33 cellular contexts compared by ENCODE assay signal in genomic region chr5:132076202-132076830, GRCh38. TPM values are rescaled to one million over a fixed set of nuclear protein-coding genes. Genes with fewer than 3 reads are reported as not detected.
DNase-seq lines count a peak whose midpoint lies in the region; ATAC-seq, FAIRE-seq and TF ChIP-seq lines count a peak whose summit lies in the region.
"Had no signal": no experiment of that assay in that cellular context is flagged by ENCODE, and none has a peak within 500 bp of the region (broad histone marks: within the 10 kb centered on the region; RNA-seq: fewer than 3 reads in every experiment).

No MANE protein-coding gene starts in this region.

- DNase-seq in activated CD8-positive, alpha-beta memory T cell treated with anti-CD3 and anti-CD28 coated beads, Interleukin-2, amount 10 ng/mL, durations not matched to agents 7 days and 5 days, result no peak
- no peak for DNase-seq in activated CD8-positive, alpha-beta memory T cell treated with anti-CD3 and anti-CD28 coated beads for 24 hours
- no peak for DNase-seq in activated CD4-positive, alpha-beta memory T cell treated with anti-CD3 and anti-CD28 coated beads, Interleukin-2, amount 10 ng/mL, durations not matched to agents 7 days and 5 days
- DNase-seq in K562 (ENCODE audit: extremely low read depth in 1 of 4, low spot score in 3 of 4), result no peak
- peak; percentile 63 for DNase-seq in stimulated activated CD8-positive, alpha-beta memory T cell treated with anti-CD3 and anti-CD28 coated beads, Interleukin-4, amount 100 ng/mL, for 48 hours
- no peak for DNase-seq in NK-92 (lab: John Stamatoyannopoulos, UW; ENCODE audit: unreplicated experiment)
- no peak for DNase-seq in iPS-NIHi11 (ENCODE audit: low spot score)
- DNase-seq: activated CD8-positive, alpha-beta memory T cell treated with anti-CD3 and anti-CD28 coated beads, Interleukin-2, amount 50 U/mL, for 48 hours; AML-193; caudate nucleus; CD4-positive, CD25-positive, alpha-beta regulatory T cell; esophagus squamous epithelium; foreskin melanocyte; heart left ventricle; Kasumi-1; mucosa of descending colon; NCI-H1436; NCI-H2081 treated with DMSO at 0.1 percent for 48 hours; NCI-H2227 treated with DMSO at 0.1 percent for 48 hours; NCI-H748 treated with DMSO at 0.1 percent for 48 hours; ovary; SHP77; stomach; T-helper 9 cell had no signal

- peak; percentile 32 for ATAC-seq in activated CD8-positive, alpha-beta memory T cell treated with anti-CD3 and anti-CD28 coated beads, Interleukin-2, amount 10 ng/mL, durations not matched to agents 7 days and 5 days
- ATAC-seq in K562 (no peak), GM21825 (IDR thresholded peaks at IDR 0.05; ENCODE audit: unreplicated experiment) (no peak)
- ATAC-seq: A549, heart left ventricle, mucosa of descending colon had no signal

- CTCF ChIA-PET in activated CD8-positive, alpha-beta memory T cell treated with anti-CD3 and anti-CD28 coated beads, Interleukin-2, amount 10 ng/mL, durations not matched to agents 7 days and 5 days (lab: Charles Lee), result interaction anchor here (0.7 to 2.5 kb wide), 4 partner anchors 11 to 13 kb away, joined by 3 to 9 read pairs (median 4); no protein-coding TSS in a partner anchor
- CTCF ChIA-PET in activated CD4-positive, alpha-beta memory T cell treated with anti-CD3 and anti-CD28 coated beads, Interleukin-2, amount 10 ng/mL, durations not matched to agents 7 days and 5 days (lab: Charles Lee), result interaction anchor here (0.7 to 1.3 kb wide), 3 partner anchors 11 to 34 kb away, joined by 3 to 5 read pairs (median 3); no protein-coding TSS in a partner anchor
- CTCF ChIA-PET in K562 (lab: Yijun Ruan, JAX; ENCODE audit: low intra/inter-chr PET ratio), result no interaction called here

- no peak overlapping the region for H2AFZ ChIP-seq in K562 (ENCODE audit: low read depth, low read length)

- 75% methylated on average over 7 of the region's 11 CpGs for WGBS in K562 (ENCODE audit: insufficient coverage, low coverage, missing lambda C conversion rate)

- H3K9ac ChIP-seq in K562 (ENCODE audit: insufficient read depth in 1 of 2, low read depth in 2 of 2, low read length in 2 of 2), result peak overlapping the region in 1 of 2 experiments; percentile 46; a peak in 1 of 4 replicates

- no peaks in the 10 kb centered on the region for H3K27me3 ChIP-seq in K562 (ENCODE audit: control insufficient read depth in 2 of 2, insufficient read depth in 2 of 2, low read length in 2 of 2)
- H3K27me3 ChIP-seq: esophagus squamous epithelium, heart left ventricle, ovary, Peyer's patch, stomach had no signal

- H3K36me3 ChIP-seq in K562 (ENCODE audit: control insufficient read depth, insufficient read depth, low read length), result no peaks in the 10 kb centered on the region
- H3K36me3 ChIP-seq: esophagus squamous epithelium, HAP-1, heart left ventricle, ovary, Peyer's patch, stomach had no signal

- in situ Hi-C loops in K562 (cut with MboI), result no loop called here

- H3K4me3 ChIP-seq in K562, result no peak overlapping the region
- H3K4me3 ChIP-seq: A549, esophagus squamous epithelium, HAP-1, heart left ventricle, mucosa of descending colon, ovary, Peyer's patch, stomach had no signal

- H3K4me3 Mint-ChIP-seq in activated CD8-positive, alpha-beta memory T cell treated with anti-CD3 and anti-CD28 coated beads, Interleukin-2, amount 10 ng/mL, durations not matched to agents 7 days and 5 days, result no peak overlapping the region
- H3K4me3 Mint-ChIP-seq in activated CD4-positive, alpha-beta memory T cell treated with anti-CD3 and anti-CD28 coated beads, Interleukin-2, amount 10 ng/mL, durations not matched to agents 7 days and 5 days, result no peak overlapping the region
- H3K4me3 Mint-ChIP-seq: CD4-positive, CD25-positive, alpha-beta regulatory T cell; dendritic cell treated with granulocyte-macrophage colony-stimulating factor and Interleukin-4, amounts not matched to agents 40 ng/mL and 50 ng/mL, for 4 days; nephron had no signal

- H3K27ac Mint-ChIP-seq in activated CD8-positive, alpha-beta memory T cell treated with anti-CD3 and anti-CD28 coated beads, Interleukin-2, amount 10 ng/mL, durations not matched to agents 7 days and 5 days, result peak overlapping the region; percentile 76
- H3K27ac Mint-ChIP-seq in activated CD4-positive, alpha-beta memory T cell treated with anti-CD3 and anti-CD28 coated beads, Interleukin-2, amount 10 ng/mL, durations not matched to agents 7 days and 5 days, result peak overlapping the region; percentile 65
- H3K27ac Mint-ChIP-seq: dendritic cell treated with granulocyte-macrophage colony-stimulating factor and Interleukin-4, amounts not matched to agents 40 ng/mL and 50 ng/mL, for 4 days; nephron had no signal

- H3K4me1 Mint-ChIP-seq in activated CD8-positive, alpha-beta memory T cell treated with anti-CD3 and anti-CD28 coated beads, Interleukin-2, amount 10 ng/mL, durations not matched to agents 7 days and 5 days, result peaks cover 76% of the 10 kb centered on the region
- H3K4me1 Mint-ChIP-seq in activated CD4-positive, alpha-beta memory T cell treated with anti-CD3 and anti-CD28 coated beads, Interleukin-2, amount 10 ng/mL, durations not matched to agents 7 days and 5 days, result peaks cover 66% of the 10 kb centered on the region
- H3K4me1 Mint-ChIP-seq: nephron had no signal

- no peaks in the 10 kb centered on the region for H3K36me3 Mint-ChIP-seq in activated CD8-positive, alpha-beta memory T cell treated with anti-CD3 and anti-CD28 coated beads, Interleukin-2, amount 10 ng/mL, durations not matched to agents 7 days and 5 days
- H3K36me3 Mint-ChIP-seq in activated CD4-positive, alpha-beta memory T cell treated with anti-CD3 and anti-CD28 coated beads, Interleukin-2, amount 10 ng/mL, durations not matched to agents 7 days and 5 days (ENCODE audit: low read depth), result peaks cover 5% of the 10 kb centered on the region
- H3K36me3 Mint-ChIP-seq: CD4-positive, CD25-positive, alpha-beta regulatory T cell had no signal

- FAIRE-seq in K562 (lab: Jason Lieb, UNC), result no peak
- FAIRE-seq: A549 had no signal

- H3K27ac ChIP-seq in K562 (ENCODE audit: extremely low read depth, low read depth, low read length), result no peak overlapping the region
- H3K27ac ChIP-seq: A549, esophagus squamous epithelium, heart left ventricle, ovary, stomach had no signal

- no TSS peak for BruUV-seq in K562 (replicated peaks; lab: Mats Ljungman, UMichigan)

- no peak for TF ChIP-seq CTCF in K562 (IDR thresholded peaks at IDR 0.05 in 2 of 3, conservative IDR thresholded peaks at IDR 0.05 in 1 of 3; ENCODE audit: insufficient read depth in 2 of 3, low read depth in 1 of 3, low read length in 3 of 3)

- no peak overlapping the region for H3K4me2 ChIP-seq in K562 (ENCODE audit: insufficient read depth, low read length)
- H3K4me2 ChIP-seq: A549 had no signal

- no peaks in the 10 kb centered on the region for H3K9me1 ChIP-seq in K562 (ENCODE audit: control insufficient read depth, insufficient read depth, low read length)

- no peaks in the 10 kb centered on the region for H3K9me3 Mint-ChIP-seq in activated CD8-positive, alpha-beta memory T cell treated with anti-CD3 and anti-CD28 coated beads, Interleukin-2, amount 10 ng/mL, durations not matched to agents 7 days and 5 days (ENCODE audit: low read depth)
- no peaks in the 10 kb centered on the region for H3K9me3 Mint-ChIP-seq in activated CD4-positive, alpha-beta memory T cell treated with anti-CD3 and anti-CD28 coated beads, Interleukin-2, amount 10 ng/mL, durations not matched to agents 7 days and 5 days
- H3K9me3 Mint-ChIP-seq: CD4-positive, CD25-positive, alpha-beta regulatory T cell; dendritic cell treated with granulocyte-macrophage colony-stimulating factor and Interleukin-4, amounts not matched to agents 40 ng/mL and 50 ng/mL, for 4 days; nephron had no signal

- POLR2A ChIA-PET in activated CD4-positive, alpha-beta memory T cell treated with anti-CD3 and anti-CD28 coated beads, Interleukin-2, amount 10 ng/mL, durations not matched to agents 7 days and 5 days (lab: Charles Lee), result interaction anchor here (0.9 to 3.3 kb wide), 3 partner anchors 26 to 103 kb away, joined by 3 to 19 read pairs (median 4); no protein-coding TSS in a partner anchor
- POLR2A ChIA-PET in K562 (lab: Yijun Ruan, JAX), result interaction anchor here (1.1 kb wide), 1 partner anchor 8 kb away, joined by 4 read pairs; no protein-coding TSS in a partner anchor

- peaks cover 14 to 39% of the 10 kb centered on the region in 2 experiments; a peak in 4 of 5 replicates for H3K4me1 ChIP-seq in K562 (replicated peaks in 1 of 2; ENCODE audit: control insufficient read depth in 2 of 2, insufficient read depth in 2 of 2, low read length in 2 of 2)
- H3K4me1 ChIP-seq: HAP-1, Peyer's patch had no signal

- no peak for TF ChIP-seq RAD21 in K562 (CRISPR knock-in tag; conservative IDR thresholded peaks at IDR 0.05 in 1 of 2, IDR thresholded peaks at IDR 0.05 in 1 of 2)

- no peak for TF ChIP-seq EP300 in K562 (IDR thresholded peaks at IDR 0.05; ENCODE audit: low read length)

- no peak for TF ChIP-seq POLR2A in K562 (conservative IDR thresholded peaks at IDR 0.05)

- H3K79me2 ChIP-seq in K562 (ENCODE audit: control insufficient read depth, insufficient read depth, low read length), result no peaks in the 10 kb centered on the region

- intact Hi-C loops in K562 (cut with micrococcal nuclease), result no loop called here

- no peaks in the 10 kb centered on the region for H4K20me1 ChIP-seq in K562 (replicated peaks; ENCODE audit: control insufficient read depth, insufficient read depth, low read length)

- H3K27me3 Mint-ChIP-seq in activated CD8-positive, alpha-beta memory T cell treated with anti-CD3 and anti-CD28 coated beads, Interleukin-2, amount 10 ng/mL, durations not matched to agents 7 days and 5 days, result no peaks in the 10 kb centered on the region
- H3K27me3 Mint-ChIP-seq in activated CD4-positive, alpha-beta memory T cell treated with anti-CD3 and anti-CD28 coated beads, Interleukin-2, amount 10 ng/mL, durations not matched to agents 7 days and 5 days, result no peaks in the 10 kb centered on the region
- H3K27me3 Mint-ChIP-seq: CD4-positive, CD25-positive, alpha-beta regulatory T cell had no signal

- H3K9me3 ChIP-seq in K562 (replicated peaks; ENCODE audit: control insufficient read depth, insufficient read depth, low read depth, low read length), result no peaks in the 10 kb centered on the region
- H3K9me3 ChIP-seq: A549, esophagus squamous epithelium, HAP-1, heart left ventricle, mucosa of descending colon, ovary, Peyer's patch, stomach had no signal

RNA-seq across cellular contexts. Expression of gene CSF2, which starts 2.7 kb away (rescaled TPM):
- total RNA-seq in activated CD8-positive, alpha-beta memory T cell treated with anti-CD3 and anti-CD28 coated beads, Interleukin-2, amount 10 ng/mL, durations not matched to agents 7 days and 5 days, result 100 to 1,000 TPM in 1 of 2 experiments, 1 to 10 TPM in 1; 4.9 to 164 TPM
- 10 to 100 TPM; 30.8 to 32.7 TPM for total RNA-seq in activated CD4-positive, alpha-beta memory T cell treated with anti-CD3 and anti-CD28 coated beads, Interleukin-2, amount 10 ng/mL, durations not matched to agents 7 days and 5 days
- not detected in 2 replicates for total RNA-seq in K562 (2011; cell fraction: chromatin; rRNA removed; ENCODE audit: low replicate concordance)
- not detected in 2 replicates for total RNA-seq in K562 (2011; cell fraction: nucleolus; rRNA removed)
- total RNA-seq in K562 (2011; cell fraction: nucleoplasm; rRNA removed), result not detected in 2 replicates
- total RNA-seq in K562 (2014; rRNA removed) (not detected in 2 replicates), K562 (2014; rRNA removed; fragmentation: Illumina TruSeq; extraction: Trizol) (not detected in 2 replicates), K562 (2015; rRNA removed; fragmentation: Illumina TruSeq; extraction: Trizol) (0.25 TPM in 1 of 2 replicates, not detected in the other), K562 (2021) (0.29 TPM in 1 of 2 replicates, not detected in the other)
- polyA plus RNA-seq in K562 (2011; rRNA removed) (not detected in 2 replicates), K562 (2014; fragmentation: Illumina TruSeq; extraction: Trizol) (not detected in 2 replicates), K562 (2014; fragmentation: Nextera tagmentation; extraction: Ambion mirVana) (not detected), K562 (2014; rRNA removed) (not detected in 2 replicates)
- polyA plus RNA-seq in K562 (2011; cell fraction: cytosol; rRNA removed), result not detected in 2 replicates
- polyA plus RNA-seq in K562 (2011; cell fraction: nucleus; rRNA removed), result 0.30 TPM in 1 of 2 replicates, not detected in the other
- 0.13 TPM in 1 of 2 replicates, not detected in the other for polyA plus RNA-seq in K562 (2012)
- polyA minus RNA-seq in K562 (2011; rRNA and poly(A)+ RNA removed), result not detected in 2 replicates
- not detected in 2 replicates for polyA minus RNA-seq in K562 (2011; cell fraction: cytosol; rRNA and poly(A)+ RNA removed)
- polyA minus RNA-seq in K562 (2011; cell fraction: nucleus; rRNA and poly(A)+ RNA removed), result not detected in 2 replicates
- total RNA-seq: CD4-positive, CD25-positive, alpha-beta regulatory T cell; esophagus squamous epithelium; mucosa of descending colon; Peyer's patch; stomach had no signal
- polyA plus RNA-seq: A549; CD4-positive, CD25-positive, alpha-beta regulatory T cell; heart left ventricle; ovary; stomach had no signal

RNA-seq across cellular contexts. Expression of gene IL3, which starts 15.9 kb away (rescaled TPM):
- total RNA-seq in activated CD8-positive, alpha-beta memory T cell treated with anti-CD3 and anti-CD28 coated beads, Interleukin-2, amount 10 ng/mL, durations not matched to agents 7 days and 5 days, result 1 to 10 TPM in 1 of 2 experiments, under 1 TPM in 1; 0.47 to 1.5 TPM
- 1 to 10 TPM; 1.4 to 1.6 TPM for total RNA-seq in activated CD4-positive, alpha-beta memory T cell treated with anti-CD3 and anti-CD28 coated beads, Interleukin-2, amount 10 ng/mL, durations not matched to agents 7 days and 5 days
- not detected in 2 replicates for total RNA-seq in K562 (2011; cell fraction: chromatin; rRNA removed; ENCODE audit: low replicate concordance)
- not detected in 2 replicates for total RNA-seq in K562 (2011; cell fraction: nucleolus; rRNA removed)
- total RNA-seq in K562 (2011; cell fraction: nucleoplasm; rRNA removed), result not detected in 2 replicates
- total RNA-seq in K562 (2014; rRNA removed) (not detected in 2 replicates), K562 (2014; rRNA removed; fragmentation: Illumina TruSeq; extraction: Trizol) (not detected in 2 replicates), K562 (2015; rRNA removed; fragmentation: Illumina TruSeq; extraction: Trizol) (not detected in 2 replicates), K562 (2021) (not detected in 2 replicates)
- polyA plus RNA-seq in K562 (2011; rRNA removed) (not detected in 2 replicates), K562 (2014; fragmentation: Illumina TruSeq; extraction: Trizol) (not detected in 2 replicates), K562 (2014; fragmentation: Nextera tagmentation; extraction: Ambion mirVana) (not detected), K562 (2014; rRNA removed) (not detected in 2 replicates)
- not detected in 2 replicates for polyA plus RNA-seq in K562 (2011; cell fraction: cytosol; rRNA removed)
- not detected in 2 replicates for polyA plus RNA-seq in K562 (2011; cell fraction: nucleus; rRNA removed)
- 0.08 and 0.12 TPM in 2 replicates for polyA plus RNA-seq in K562 (2012)
- polyA minus RNA-seq in K562 (2011; rRNA and poly(A)+ RNA removed), result not detected in 2 replicates
- polyA minus RNA-seq in K562 (2011; cell fraction: cytosol; rRNA and poly(A)+ RNA removed), result not detected in 2 replicates
- not detected in 2 replicates for polyA minus RNA-seq in K562 (2011; cell fraction: nucleus; rRNA and poly(A)+ RNA removed)
- total RNA-seq: CD4-positive, CD25-positive, alpha-beta regulatory T cell; esophagus squamous epithelium; heart left ventricle; kidney epithelial cell; lung microvascular endothelial cell; mucosa of descending colon; ovary; Peyer's patch; stomach had no signal
- polyA plus RNA-seq: A549; adipose tissue; CD4-positive, CD25-positive, alpha-beta regulatory T cell; heart left ventricle; ovary; stomach had no signal

Comparison
In these comparisons a context has a peak if more than half of its experiments do, and no peak if none do; other contexts are left out.
1. RNA of gene CSF2, which starts 2.7 kb away (total RNA-seq): 4.9 to 164 TPM in activated CD8-positive, alpha-beta memory T cell treated with anti-CD3 and anti-CD28 coated beads, Interleukin-2, amount 10 ng/mL, durations not matched to agents 7 days and 5 days and 30.8 to 32.7 TPM in activated CD4-positive, alpha-beta memory T cell treated with anti-CD3 and anti-CD28 coated beads, Interleukin-2, amount 10 ng/mL, durations not matched to agents 7 days and 5 days; 0.25 to 0.29 TPM in K562; every median in the first group is over 4 times any median in the second.